Comparison of ENCODE assay signal across 24 cellular contexts in the genomic region with DNA sequence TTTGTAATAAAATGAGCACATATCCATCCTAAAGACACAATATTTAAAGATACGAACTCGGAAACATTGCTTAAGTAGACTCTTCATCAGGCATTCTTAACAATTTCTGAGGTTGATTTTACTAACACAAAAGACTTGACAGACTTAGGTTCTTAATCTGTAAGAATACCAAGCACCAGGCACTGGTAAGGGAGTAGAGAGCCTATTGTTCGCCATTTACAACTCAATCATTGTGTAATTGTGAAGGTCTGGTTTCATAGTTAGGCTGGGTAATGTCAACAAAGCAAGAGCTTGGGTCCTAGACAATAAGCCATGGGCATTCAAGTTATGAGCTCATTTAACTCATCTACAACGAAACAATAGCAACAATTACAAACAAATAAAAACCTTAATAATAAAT.
"Had no signal": no experiment of that assay in that cellular context is flagged by ENCODE, and none has a peak within 500 bp of the region (broad histone marks: within the 10 kb centered on the region; RNA-seq: fewer than 3 reads in every experiment).

No MANE protein-coding gene starts in this region.

- ATAC-seq: activated CD8-positive, alpha-beta T cell treated with anti-CD3 and anti-CD28 coated beads, Interleukin-2, amount 10 ng/mL, durations not matched to agents 7 days and 5 days; gastroesophageal sphincter; heart left ventricle; left lobe of liver; stimulated activated memory B cell treated with anti-CD40 and anti-IgM and Interleukin-4, amounts not matched to agents 10 μg/mL and 1 μg/mL and 100 μg/mL, for 72 hours had no signal

- H3K4me2 ChIP-seq: smooth muscle cell had no signal

- H3K27me3 ChIP-seq: adrenal gland, gastroesophageal sphincter, heart left ventricle, sigmoid colon, stomach, vagina had no signal

- H3K36me3 ChIP-seq: adrenal gland, gastroesophageal sphincter, heart left ventricle, sigmoid colon, stomach, thoracic aorta, vagina had no signal

- H3K4me1 ChIP-seq: adrenal gland, gastroesophageal sphincter, heart left ventricle, parathyroid adenoma, sigmoid colon, stomach, vagina had no signal

- H2AFZ ChIP-seq: parathyroid adenoma had no signal

- H3K9me3 ChIP-seq: adrenal gland, gastroesophageal sphincter, heart left ventricle, sigmoid colon, thoracic aorta, vagina had no signal

- FAIRE-seq: bronchial epithelial cell, keratinocyte had no signal

- H3K27ac ChIP-seq: adrenal gland, coronary artery, epithelial cell of prostate, gastroesophageal sphincter, heart left ventricle, parathyroid adenoma, sigmoid colon, stomach, thoracic aorta, vagina, VCaP had no signal

- H3K79me2 ChIP-seq: parathyroid adenoma had no signal

- H3K4me3 ChIP-seq: adrenal gland, coronary artery, gastroesophageal sphincter, heart left ventricle, sigmoid colon, smooth muscle cell, stomach, thoracic aorta, vagina had no signal

- H3K9ac ChIP-seq: parathyroid adenoma had no signal

- DNase-seq: activated CD4-positive, alpha-beta T cell treated with anti-CD3 and anti-CD28 coated beads, Interleukin-2, amount 50 U/mL, for 1 hour; activated CD4-positive, CD25-positive, alpha-beta regulatory T cell treated with anti-CD3 and anti-CD28 coated beads, Interleukin-2, amount 50 U/mL, for 72 hours; activated CD8-positive, alpha-beta T cell treated with anti-CD3 and anti-CD28 coated beads, Interleukin-2, amount 10 ng/mL, durations not matched to agents 7 days and 5 days; activated gamma-delta T cell treated with Interleukin-2 at 50 U/mL for 16 hours; adrenal gland; cerebellar nuclear complex; endodermal cell; heart left ventricle; nephron progenitor cell; sigmoid colon; stimulated activated CD4-positive, alpha-beta T cell treated with anti-CD3 and anti-CD28 coated beads, Interleukin-15, amount 100 ng/mL, for 24 hours; stomach had no signal
